ENCODE assay signal across 20 cellular contexts in genomic region chr3:196273655-196274054, GRCh38. TPM values are rescaled to one million over a fixed set of nuclear protein-coding genes. Genes with fewer than 3 reads are reported as not detected.
DNase-seq lines count a peak whose midpoint lies in the region; ATAC-seq lines count a peak whose summit lies in the region.
"Had no signal": no experiment of that assay in that cellular context is flagged by ENCODE, and none has a peak within 500 bp of the region (broad histone marks: within the 10 kb centered on the region; RNA-seq: fewer than 3 reads in every experiment).

No MANE protein-coding gene starts in this region.

- H3K36me3 ChIP-seq in skeletal muscle tissue (ENCODE audit: control insufficient read depth in 3 of 3, insufficient read depth in 3 of 3, low read length in 3 of 3) = peaks cover 6 to 11% (median 9%) of the 10 kb centered on the region in 3 donors

- H3K27ac Mint-ChIP-seq in activated T-cell treated with anti-CD3 and anti-CD28 coated beads, Interleukin-2, amount 50 U/mL, for 72 hours = peak overlapping the region; percentile 93
- H3K27ac Mint-ChIP-seq in T-helper 1 cell treated with Interleukin-12 subunit alpha and Interleukin-12 subunit beta and Interleukin-4 antibody, amounts not matched to agents 30 μg/mL and 1 μg/mL, for 36 hours = peak overlapping the region; percentile 94

- no peaks in the 10 kb centered on the region for H3K9me3 ChIP-seq in skeletal muscle tissue (ENCODE audit: control insufficient read depth in 3 of 3, low read length in 3 of 3)
- H3K9me3 ChIP-seq: body of pancreas, SK-N-SH, upper lobe of left lung had no signal

- peaks cover 0 to 1% of the 10 kb centered on the region in 2 donors for H3K9me3 Mint-ChIP-seq in activated T-cell treated with anti-CD3 and anti-CD28 coated beads, Interleukin-2, amount 50 U/mL, for 72 hours
- no peaks in the 10 kb centered on the region for H3K9me3 Mint-ChIP-seq in activated T-cell treated with anti-CD3 and anti-CD28 coated beads, Interleukin-2, amount 50 U/mL, for 4 hours
- H3K9me3 Mint-ChIP-seq in T-helper 1 cell treated with Interleukin-12 subunit alpha and Interleukin-12 subunit beta and Interleukin-4 antibody, amounts not matched to agents 30 μg/mL and 1 μg/mL, for 36 hours = no peaks in the 10 kb centered on the region

- H3K4me3 ChIP-seq in skeletal muscle tissue (ENCODE audit: low read length in 3 of 3) = no peak overlapping the region
- H3K4me3 ChIP-seq: body of pancreas, upper lobe of left lung had no signal

- peaks cover 73% of the 10 kb centered on the region for H3K4me1 Mint-ChIP-seq in activated T-cell treated with anti-CD3 and anti-CD28 coated beads, Interleukin-2, amount 50 U/mL, for 72 hours (ENCODE audit: low read depth)
- peaks cover 53% of the 10 kb centered on the region for H3K4me1 Mint-ChIP-seq in activated T-cell treated with anti-CD3 and anti-CD28 coated beads, Interleukin-2, amount 50 U/mL, for 4 hours (ENCODE audit: low read depth)
- peaks cover 53% of the 10 kb centered on the region for H3K4me1 Mint-ChIP-seq in T-helper 1 cell treated with Interleukin-12 subunit alpha and Interleukin-12 subunit beta and Interleukin-4 antibody, amounts not matched to agents 30 μg/mL and 1 μg/mL, for 36 hours (ENCODE audit: low read depth)
- H3K4me1 Mint-ChIP-seq: nephron progenitor cell had no signal

- peaks cover 8 to 25% (median 19%) of the 10 kb centered on the region in 3 donors for H3K4me1 ChIP-seq in skeletal muscle tissue (ENCODE audit: control insufficient read depth in 3 of 3, insufficient read depth in 3 of 3, low read length in 3 of 3)

- H3K4me3 Mint-ChIP-seq in activated T-cell treated with anti-CD3 and anti-CD28 coated beads, Interleukin-2, amount 50 U/mL, for 72 hours = peak overlapping the region in 1 of 2 donors; percentile 65
- no peak overlapping the region for H3K4me3 Mint-ChIP-seq in activated T-cell treated with anti-CD3 and anti-CD28 coated beads, Interleukin-2, amount 50 U/mL, for 4 hours
- H3K4me3 Mint-ChIP-seq in T-helper 1 cell treated with Interleukin-12 subunit alpha and Interleukin-12 subunit beta and Interleukin-4 antibody, amounts not matched to agents 30 μg/mL and 1 μg/mL, for 36 hours = peak overlapping the region; percentile 16
- H3K4me3 Mint-ChIP-seq: nephron progenitor cell had no signal

- peak overlapping the region in 1 of 3 donors; percentile 40 for H3K9ac ChIP-seq in skeletal muscle tissue (ENCODE audit: low read depth in 1 of 3, low read length in 3 of 3)
- H3K9ac ChIP-seq: SK-N-SH had no signal

- ATAC-seq in activated T-cell treated with anti-CD3 and anti-CD28 coated beads, Interleukin-2, amount 50 U/mL, for 72 hours (replicated peaks in 1 of 2) = no peak
- no peak for ATAC-seq in activated T-cell treated with anti-CD3 and anti-CD28 coated beads, Interleukin-2, amount 50 U/mL, for 4 hours
- no peak for ATAC-seq in HG03045 (IDR thresholded peaks at IDR 0.05; ENCODE audit: unreplicated experiment)
- ATAC-seq in HG03520 (IDR thresholded peaks at IDR 0.05; ENCODE audit: unreplicated experiment) = no peak
- ATAC-seq: body of pancreas had no signal

- no peaks in the 10 kb centered on the region for H3K27me3 Mint-ChIP-seq in activated T-cell treated with anti-CD3 and anti-CD28 coated beads, Interleukin-2, amount 50 U/mL, for 72 hours (ENCODE audit: low read depth)
- no peaks in the 10 kb centered on the region for H3K27me3 Mint-ChIP-seq in activated T-cell treated with anti-CD3 and anti-CD28 coated beads, Interleukin-2, amount 50 U/mL, for 4 hours (ENCODE audit: low read depth)
- no peaks in the 10 kb centered on the region for H3K27me3 Mint-ChIP-seq in T-helper 1 cell treated with Interleukin-12 subunit alpha and Interleukin-12 subunit beta and Interleukin-4 antibody, amounts not matched to agents 30 μg/mL and 1 μg/mL, for 36 hours (ENCODE audit: low read depth)

- DNase-seq in activated T-cell treated with anti-CD3 and anti-CD28 coated beads, Interleukin-2, amount 50 U/mL, for 72 hours = peak in 1 of 2 donors; percentile 8
- no peak for DNase-seq in activated T-cell treated with anti-CD3 and anti-CD28 coated beads, Interleukin-2, amount 50 U/mL, for 4 hours
- DNase-seq in ecto neural progenitor cell (ENCODE audit: low spot score) (peak; percentile 82), hypothalamus (lab: John Stamatoyannopoulos, UW) (no peak)
- DNase-seq: body of pancreas; dermis blood vessel endothelial cell; GDM1; NCI-H1694 treated with DMSO at 0.1 percent for 48 hours; NCI-H510A; nephron progenitor cell; SK-N-SH; stimulated activated CD4-positive, alpha-beta T cell treated with anti-CD3 and anti-CD28 coated beads, Interleukin-4, amount 100 ng/mL, for 1 hour; upper lobe of left lung had no signal

- peaks cover 13 to 23% of the 10 kb centered on the region in 2 donors for H3K36me3 Mint-ChIP-seq in activated T-cell treated with anti-CD3 and anti-CD28 coated beads, Interleukin-2, amount 50 U/mL, for 72 hours (ENCODE audit: insufficient read depth in 2 of 2)
- H3K36me3 Mint-ChIP-seq in activated T-cell treated with anti-CD3 and anti-CD28 coated beads, Interleukin-2, amount 50 U/mL, for 4 hours (ENCODE audit: insufficient read depth) = peaks cover 34% of the 10 kb centered on the region
- H3K36me3 Mint-ChIP-seq in T-helper 1 cell treated with Interleukin-12 subunit alpha and Interleukin-12 subunit beta and Interleukin-4 antibody, amounts not matched to agents 30 μg/mL and 1 μg/mL, for 36 hours (ENCODE audit: low read depth) = peaks cover 44% of the 10 kb centered on the region

- peak overlapping the region; percentile 13 for H3K27ac ChIP-seq in skeletal muscle tissue (ENCODE audit: low read depth, low read length)
- H3K27ac ChIP-seq: body of pancreas, VCaP had no signal

- no peaks in the 10 kb centered on the region for H3K27me3 ChIP-seq in skeletal muscle tissue (ENCODE audit: control insufficient read depth in 3 of 3, insufficient read depth in 3 of 3, low read length in 3 of 3)
- H3K27me3 ChIP-seq: body of pancreas, upper lobe of left lung had no signal

RNA-seq across cellular contexts. Expression of gene PCYT1A, which starts 13.9 kb away (rescaled TPM):
- 10 to 100 TPM; 52.0 to 56.9 TPM for total RNA-seq in activated T-cell treated with anti-CD3 and anti-CD28 coated beads, Interleukin-2, amount 50 U/mL, for 72 hours
- total RNA-seq in activated T-cell treated with anti-CD3 and anti-CD28 coated beads, Interleukin-2, amount 50 U/mL, for 4 hours = 10 to 100 TPM; 53.5 to 66.9 (median 56.2) TPM
- total RNA-seq in skeletal muscle tissue = 35.0 TPM

RNA-seq across cellular contexts. Expression of gene DYNLT2B, which starts 44.4 kb away (rescaled TPM):
- 10 to 100 TPM; 18.9 to 20.4 TPM for total RNA-seq in activated T-cell treated with anti-CD3 and anti-CD28 coated beads, Interleukin-2, amount 50 U/mL, for 72 hours
- 1 to 10 TPM; 6.0 to 7.7 (median 6.8) TPM for total RNA-seq in activated T-cell treated with anti-CD3 and anti-CD28 coated beads, Interleukin-2, amount 50 U/mL, for 4 hours
- total RNA-seq in skeletal muscle tissue = 4.2 TPM

RNA-seq across cellular contexts. Expression of gene SLC51A, which starts 57.3 kb away (rescaled TPM):
- not detected for total RNA-seq in activated T-cell treated with anti-CD3 and anti-CD28 coated beads, Interleukin-2, amount 50 U/mL, for 72 hours
- not detected for total RNA-seq in activated T-cell treated with anti-CD3 and anti-CD28 coated beads, Interleukin-2, amount 50 U/mL, for 4 hours
- 2.1 TPM for total RNA-seq in skeletal muscle tissue
- total RNA-seq: dermis blood vessel endothelial cell, lower leg skin, renal cortical epithelial cell had no signal
